Comparison of ENCODE assay signal across 16 cellular contexts in genomic region chr10:73209705-73210104, GRCh38. TPM values are rescaled to one million over a fixed set of nuclear protein-coding genes. Genes with fewer than 3 reads are reported as not detected.
A peak's percentile ranks its signal among the peaks of the same experiment; 100 is the strongest.
DNase-seq lines count a peak whose midpoint lies in the region; ATAC-seq and TF ChIP-seq lines count a peak whose summit lies in the region.
"Had no signal": no experiment of that assay in that cellular context is flagged by ENCODE, and none has a peak within 500 bp of the region (broad histone marks: within the 10 kb centered on the region; RNA-seq: fewer than 3 reads in every experiment).

No MANE protein-coding gene starts in this region.

- ATAC-seq in esophagus mucosa, result peak; percentile 64
- ATAC-seq in HG02938 (IDR thresholded peaks at IDR 0.05; ENCODE audit: unreplicated experiment), result no peak

- in situ Hi-C loops in SK-MEL-5 (cut with HindIII; ENCODE audit: low pct_unique_long_range_greater_than_20kb, low sequenced_read_pairs), result no loop called here

- TF ChIP-seq CTCF in Peyer's patch (IDR thresholded peaks at IDR 0.05), result no peak

- no peak for TF ChIP-seq POLR2A in Peyer's patch (IDR thresholded peaks at IDR 0.05)

- DNase-seq in GM04503 (ENCODE audit: low read depth) (peak; percentile 22), SK-MEL-5 (ENCODE audit: low read depth, low spot score) (peak; percentile 66), non-pigmented ciliary epithelial cell (ENCODE audit: low read depth) (peak; percentile 19), nucleus accumbens (lab: John Stamatoyannopoulos, UW) (no peak), Peyer's patch (no peak)
- no peak for DNase-seq in stimulated activated CD8-positive, alpha-beta memory T cell treated with anti-CD3 and anti-CD28 coated beads, Interleukin-4, amount 100 ng/mL, for 48 hours
- DNase-seq: activated CD4-positive, alpha-beta T cell treated with anti-CD3 and anti-CD28 coated beads, Interleukin-2, amount 50 U/mL, for 4 hours; amygdala; effector memory CD4-positive, alpha-beta T cell; midbrain; NCI-H1436 treated with DMSO at 0.1 percent for 48 hours; NCI-H524 treated with DMSO at 0.1 percent for 48 hours; pancreas; T-helper 9 cell had no signal

- no peak overlapping the region for H3K4me3 ChIP-seq in Peyer's patch
- H3K4me3 ChIP-seq: pancreas had no signal

- H3K27me3 ChIP-seq in Peyer's patch, result no peaks in the 10 kb centered on the region
- H3K27me3 ChIP-seq: pancreas had no signal

- H3K9me3 ChIP-seq in Peyer's patch, result no peaks in the 10 kb centered on the region
- H3K9me3 ChIP-seq: pancreas had no signal

- no peak overlapping the region for H3K27ac ChIP-seq in Peyer's patch
- H3K27ac ChIP-seq: pancreas had no signal

- peaks cover 0 to 10% (median 0%) of the 10 kb centered on the region in 3 donors for H3K36me3 ChIP-seq in Peyer's patch
- H3K36me3 ChIP-seq: pancreas had no signal

- H3K4me1 ChIP-seq in Peyer's patch, result no peaks in the 10 kb centered on the region

RNA-seq across cellular contexts. Expression of gene DNAJC9, which starts 37.4 kb away (rescaled TPM):
- 24.1 and 27.1 TPM in 2 replicates for total RNA-seq in SK-MEL-5 (2014; rRNA removed; shearing (Covaris generic))
- polyA plus RNA-seq in SK-MEL-5 (2015; cell fraction: cytosol; rRNA removed), result 19.9 and 23.9 TPM in 2 replicates
- 26.6 and 30.4 TPM in 2 replicates for polyA plus RNA-seq in SK-MEL-5 (2015; cell fraction: nucleus; rRNA removed)
- total RNA-seq in esophagus mucosa (19.3 TPM), Peyer's patch (10 to 100 TPM; 13.8 to 47.0 (median 17.0) TPM)

RNA-seq across cellular contexts. Expression of gene FAM149B1, which starts 41.8 kb away (rescaled TPM):
- total RNA-seq in SK-MEL-5 (2014; rRNA removed; shearing (Covaris generic)), result 13.4 and 16.7 TPM in 2 replicates
- 12.4 and 17.9 TPM in 2 replicates for polyA plus RNA-seq in SK-MEL-5 (2015; cell fraction: cytosol; rRNA removed)
- 41.3 and 41.6 TPM in 2 replicates for polyA plus RNA-seq in SK-MEL-5 (2015; cell fraction: nucleus; rRNA removed)
- 14.4 TPM for total RNA-seq in esophagus mucosa
- 10 to 100 TPM in 2 of 4 donors, 1 to 10 TPM in 2; 7.4 to 21.6 (median 13.2) TPM for total RNA-seq in Peyer's patch

RNA-seq across cellular contexts. Expression of gene ECD, which starts 41.9 kb away (rescaled TPM):
- 41.5 and 41.7 TPM in 2 replicates for total RNA-seq in SK-MEL-5 (2014; rRNA removed; shearing (Covaris generic))
- polyA plus RNA-seq in SK-MEL-5 (2015; cell fraction: cytosol; rRNA removed), result 28.9 and 30.7 TPM in 2 replicates
- 34.1 and 41.2 TPM in 2 replicates for polyA plus RNA-seq in SK-MEL-5 (2015; cell fraction: nucleus; rRNA removed)
- 20.0 TPM for total RNA-seq in esophagus mucosa
- 10 to 100 TPM; 22.9 to 57.8 (median 32.9) TPM for total RNA-seq in Peyer's patch

RNA-seq across cellular contexts. Expression of gene MRPS16, which starts 42.7 kb away (rescaled TPM):
- 87.7 and 96.3 TPM in 2 replicates for total RNA-seq in SK-MEL-5 (2014; rRNA removed; shearing (Covaris generic))
- polyA plus RNA-seq in SK-MEL-5 (2015; cell fraction: cytosol; rRNA removed), result 91.5 and 94.1 TPM in 2 replicates
- polyA plus RNA-seq in SK-MEL-5 (2015; cell fraction: nucleus; rRNA removed), result 42.3 and 42.6 TPM in 2 replicates
- total RNA-seq in esophagus mucosa (92.7 TPM), Peyer's patch (10 to 100 TPM; 39.8 to 69.3 (median 40.1) TPM)

Comparison
In these comparisons a context has a peak if more than half of its experiments do, and no peak if none do; other contexts are left out.
1. DNase-seq: peak in GM04503 (single experiment), SK-MEL-5 (single experiment) and non-pigmented ciliary epithelial cell (single experiment); none in stimulated activated CD8-positive, alpha-beta memory T cell treated with anti-CD3 and anti-CD28 coated beads, Interleukin-4, amount 100 ng/mL, for 48 hours (single experiment), nucleus accumbens (0 of 56) and Peyer's patch (0 of 3).